In genomic region chr21:17435565-17436543, GRCh38 we compare ENCODE assay signal across 25 cellular contexts.
DNase-seq lines count a peak whose midpoint lies in the region; ATAC-seq, FAIRE-seq and TF ChIP-seq lines count a peak whose summit lies in the region.
"Had no signal": no experiment of that assay in that cellular context is flagged by ENCODE, and none has a peak within 500 bp of the region (broad histone marks: within the 10 kb centered on the region; RNA-seq: fewer than 3 reads in every experiment).

No MANE protein-coding gene starts in this region.

- H2AFZ ChIP-seq in PC-9 (peak overlapping the region; percentile 56; the same call in 1 of the 2 replicates), endothelial cell of umbilical vein (ENCODE audit: low read depth, low read length) (peak overlapping the region; percentile 20)
- H2AFZ ChIP-seq: GM23338 had no signal

- H3K4me2 ChIP-seq in PC-9, result peak overlapping the region; percentile 46
- H3K4me2 ChIP-seq in endothelial cell of umbilical vein (ENCODE audit: insufficient read depth, low read length), result no peak overlapping the region
- H3K4me2 ChIP-seq: BLaER1, GM23338 had no signal

- CTCF ChIA-PET in PC-9 (lab: Charles Lee), result interaction anchor here (0.6 kb wide), 1 partner anchor 25 kb away, joined by 6 read pairs; no protein-coding TSS in a partner anchor
- CTCF ChIA-PET in endothelial cell of umbilical vein (lab: Charles Lee), result interaction anchor here (0.8 to 2.3 kb wide), 8 partner anchors 12 to 119 kb away, joined by 3 to 9 read pairs (median 4); partner anchors contain the start of gene CXADR

- no peak overlapping the region for H3K9ac ChIP-seq in endothelial cell of umbilical vein (replicated peaks; ENCODE audit: extremely low read depth, insufficient read depth, low read length)
- H3K9ac ChIP-seq: BLaER1 had no signal

- H3K27me3 ChIP-seq in PC-9 (ENCODE audit: insufficient read depth, low read depth) (no peaks in the 10 kb centered on the region), endothelial cell of umbilical vein (ENCODE audit: control insufficient read depth in 2 of 2, insufficient read depth in 2 of 2, low read length in 2 of 2) (peaks cover 4 to 6% of the 10 kb centered on the region in 2 experiments)
- H3K27me3 ChIP-seq: BLaER1, Peyer's patch, upper lobe of right lung had no signal

- H3K79me2 ChIP-seq in PC-9 (ENCODE audit: low read depth) (no peaks in the 10 kb centered on the region), endothelial cell of umbilical vein (ENCODE audit: control insufficient read depth, insufficient read depth, low read length) (no peaks in the 10 kb centered on the region)

- DNase-seq in A172 (ENCODE audit: low spot score), result peak; percentile 6
- DNase-seq in PC-9, result peak in 1 of 2 experiments; percentile 88
- DNase-seq in endothelial cell of umbilical vein (ENCODE audit: low read depth, low spot score), result peak; percentile 26
- no peak for DNase-seq in nephron progenitor cell
- DNase-seq in hepatic stellate cell (ENCODE audit: low spot score), result no peak
- no peak for DNase-seq in DMS 273 treated with DMSO at 0.1 percent for 48 hours (lab: John Stamatoyannopoulos, UW)
- no peak for DNase-seq in stimulated activated naive B cell treated with anti-CD40 and anti-IgM and Interleukin-4, amounts not matched to agents 10 μg/mL and 1 μg/mL and 100 μg/mL, for 72 hours
- DNase-seq in HuH-7 (ENCODE audit: low spot score), result no peak
- DNase-seq: activated CD4-positive, alpha-beta T cell treated with anti-CD3 and anti-CD28 coated beads for 1 hour; activated CD8-positive, alpha-beta memory T cell treated with anti-CD3 and anti-CD28 coated beads for 24 hours; GF-D8; NCI-H1417 treated with DMSO at 0.1 percent for 48 hours; NCI-H2171 treated with DMSO at 0.1 percent for 48 hours; occipital lobe; Peyer's patch; right cardiac atrium; upper lobe of right lung had no signal

- no peak for TF ChIP-seq POLR2A in endothelial cell of umbilical vein (IDR thresholded peaks at IDR 0.05; ENCODE audit: low read depth, low read length)

- H3K4me3 Mint-ChIP-seq in nephron progenitor cell, result no peak overlapping the region
- H3K4me3 Mint-ChIP-seq in stimulated activated naive B cell treated with anti-CD40 and anti-IgM and Interleukin-4, amounts not matched to agents 10 μg/mL and 1 μg/mL and 100 μg/mL, for 72 hours, result no peak overlapping the region
- H3K4me3 Mint-ChIP-seq: GM23338; stimulated activated memory B cell treated with anti-CD40 and anti-IgM and Interleukin-4, amounts not matched to agents 10 μg/mL and 1 μg/mL and 100 μg/mL, for 72 hours had no signal

- H3K36me3 ChIP-seq in PC-9 (ENCODE audit: low read depth), result no peaks in the 10 kb centered on the region
- H3K36me3 ChIP-seq in endothelial cell of umbilical vein (ENCODE audit: control insufficient read depth in 2 of 2, extremely low read depth in 1 of 2, insufficient read depth in 2 of 2, low read length in 2 of 2), result no peaks in the 10 kb centered on the region
- H3K36me3 ChIP-seq: BLaER1, Peyer's patch, upper lobe of right lung had no signal

- intact Hi-C loops in PC-9 (cut with micrococcal nuclease; ENCODE audit: unreplicated experiment), result no loop called here
- intact Hi-C loops in endothelial cell of umbilical vein (cut with micrococcal nuclease), result no loop called here

- H3K9me3 ChIP-seq in PC-9 (ENCODE audit: insufficient read depth, low read depth) (no peaks in the 10 kb centered on the region), endothelial cell of umbilical vein (replicated peaks; ENCODE audit: control insufficient read depth, insufficient read depth, low read length) (no peaks in the 10 kb centered on the region)
- H3K9me3 ChIP-seq: BLaER1, Peyer's patch, upper lobe of right lung had no signal

- H3K36me3 Mint-ChIP-seq in nephron progenitor cell (ENCODE audit: low read depth), result no peaks in the 10 kb centered on the region
- H3K36me3 Mint-ChIP-seq in stimulated activated naive B cell treated with anti-CD40 and anti-IgM and Interleukin-4, amounts not matched to agents 10 μg/mL and 1 μg/mL and 100 μg/mL, for 72 hours, result no peaks in the 10 kb centered on the region
- H3K36me3 Mint-ChIP-seq: activated naive CD4-positive, alpha-beta T cell treated with anti-CD3 and anti-CD28 coated beads, Interleukin-2, amount 50 U/mL, for 72 hours; stimulated activated memory B cell treated with anti-CD40 and anti-IgM and Interleukin-4, amounts not matched to agents 10 μg/mL and 1 μg/mL and 100 μg/mL, for 72 hours had no signal

- peak overlapping the region; percentile 97 for H3K27ac Mint-ChIP-seq in nephron progenitor cell
- H3K27ac Mint-ChIP-seq in stimulated activated naive B cell treated with anti-CD40 and anti-IgM and Interleukin-4, amounts not matched to agents 10 μg/mL and 1 μg/mL and 100 μg/mL, for 72 hours, result no peak overlapping the region
- H3K27ac Mint-ChIP-seq: activated naive CD4-positive, alpha-beta T cell treated with anti-CD3 and anti-CD28 coated beads, Interleukin-2, amount 50 U/mL, for 72 hours; GM23338; stimulated activated memory B cell treated with anti-CD40 and anti-IgM and Interleukin-4, amounts not matched to agents 10 μg/mL and 1 μg/mL and 100 μg/mL, for 72 hours had no signal

- H3F3A ChIP-seq in PC-9 (ENCODE audit: insufficient read depth, low read depth), result peaks cover 15% of the 10 kb centered on the region

- BruUV-seq in PC-9 (replicated peaks; lab: Mats Ljungman, UMichigan) (no TSS peak), endothelial cell of umbilical vein (replicated peaks; lab: Mats Ljungman, UMichigan) (no TSS peak)

- no peaks in the 10 kb centered on the region for H3K9me3 Mint-ChIP-seq in nephron progenitor cell
- no peaks in the 10 kb centered on the region for H3K9me3 Mint-ChIP-seq in stimulated activated naive B cell treated with anti-CD40 and anti-IgM and Interleukin-4, amounts not matched to agents 10 μg/mL and 1 μg/mL and 100 μg/mL, for 72 hours
- H3K9me3 Mint-ChIP-seq: activated naive CD4-positive, alpha-beta T cell treated with anti-CD3 and anti-CD28 coated beads, Interleukin-2, amount 50 U/mL, for 72 hours; GM23338; stimulated activated memory B cell treated with anti-CD40 and anti-IgM and Interleukin-4, amounts not matched to agents 10 μg/mL and 1 μg/mL and 100 μg/mL, for 72 hours had no signal

- dilution Hi-C loops in endothelial cell of umbilical vein (cut with MboI; ENCODE audit: extremely low pct_ligation_motif_present, low sequenced_read_pairs), result no loop called here

- H3K27me3 Mint-ChIP-seq in nephron progenitor cell (ENCODE audit: low read depth, poor library complexity), result no peaks in the 10 kb centered on the region
- peaks cover 0 to 8% of the 10 kb centered on the region in 2 donors for H3K27me3 Mint-ChIP-seq in stimulated activated naive B cell treated with anti-CD40 and anti-IgM and Interleukin-4, amounts not matched to agents 10 μg/mL and 1 μg/mL and 100 μg/mL, for 72 hours

- no peaks in the 10 kb centered on the region for H3K9me1 ChIP-seq in endothelial cell of umbilical vein (replicated peaks; ENCODE audit: control insufficient read depth, extremely low read depth, insufficient read depth, low read length)

- no peak overlapping the region for H3K4me3 ChIP-seq in PC-9
- H3K4me3 ChIP-seq in endothelial cell of umbilical vein (replicated peaks in 1 of 3; ENCODE audit: insufficient read depth in 1 of 3, low read depth in 1 of 3, low read length in 3 of 3), result no peak overlapping the region
- H3K4me3 ChIP-seq: BLaER1, coronary artery, GM23338, Peyer's patch, upper lobe of right lung had no signal

- TF ChIP-seq CTCF in PC-9 (conservative IDR thresholded peaks at IDR 0.05), result no peak
- TF ChIP-seq CTCF in endothelial cell of umbilical vein (IDR thresholded peaks at IDR 0.05; ENCODE audit: extremely low read depth in 1 of 2, insufficient read depth in 1 of 2, low read depth in 1 of 2, low read length in 2 of 2), result no peak
- TF ChIP-seq CTCF in nephron progenitor cell (IDR thresholded peaks at IDR 0.05), result no peak

- no peaks in the 10 kb centered on the region for H3K9me2 ChIP-seq in PC-9 (ENCODE audit: insufficient read depth)

- ATAC-seq in stimulated activated naive B cell treated with anti-CD40 and anti-IgM and Interleukin-4, amounts not matched to agents 10 μg/mL and 1 μg/mL and 100 μg/mL, for 72 hours (replicated peaks), result no peak
- ATAC-seq: activated naive CD4-positive, alpha-beta T cell treated with anti-CD3 and anti-CD28 coated beads, Interleukin-2, amount 50 U/mL, for 72 hours; GM23338; stimulated activated memory B cell treated with anti-CD40 and anti-IgM and Interleukin-4, amounts not matched to agents 10 μg/mL and 1 μg/mL and 100 μg/mL, for 72 hours; upper lobe of right lung had no signal

- H3K4me1 ChIP-seq in PC-9 (replicated peaks; ENCODE audit: insufficient read depth) (peaks cover 28% of the 10 kb centered on the region), endothelial cell of umbilical vein (ENCODE audit: control insufficient read depth, extremely low read depth, insufficient read depth, low read length) (peaks cover 6% of the 10 kb centered on the region)
- H3K4me1 ChIP-seq: Peyer's patch, upper lobe of right lung had no signal

- H3K27ac ChIP-seq in PC-9 (peak overlapping the region; percentile 84), endothelial cell of umbilical vein (ENCODE audit: insufficient read depth, low read depth, low read length) (no peak overlapping the region)
- H3K27ac ChIP-seq: BLaER1, coronary artery, Peyer's patch, upper lobe of right lung had no signal

- H3K4me1 Mint-ChIP-seq in nephron progenitor cell, result peaks cover 41% of the 10 kb centered on the region
- H3K4me1 Mint-ChIP-seq in stimulated activated naive B cell treated with anti-CD40 and anti-IgM and Interleukin-4, amounts not matched to agents 10 μg/mL and 1 μg/mL and 100 μg/mL, for 72 hours, result no peaks in the 10 kb centered on the region
- H3K4me1 Mint-ChIP-seq: stimulated activated memory B cell treated with anti-CD40 and anti-IgM and Interleukin-4, amounts not matched to agents 10 μg/mL and 1 μg/mL and 100 μg/mL, for 72 hours had no signal

- POLR2A ChIA-PET in PC-9 (lab: Charles Lee; ENCODE audit: unreplicated experiment), result no interaction called here
- POLR2A ChIA-PET in endothelial cell of umbilical vein (lab: Charles Lee), result no interaction called here

- no peaks in the 10 kb centered on the region for H4K20me1 ChIP-seq in PC-9 (ENCODE audit: insufficient read depth)
- no peaks in the 10 kb centered on the region for H4K20me1 ChIP-seq in endothelial cell of umbilical vein (replicated peaks; ENCODE audit: control insufficient read depth, extremely low read depth, insufficient read depth, low read length)
- H4K20me1 ChIP-seq: BLaER1 had no signal

- peak; percentile 38 for FAIRE-seq in endothelial cell of umbilical vein (lab: Jason Lieb, UNC)
- FAIRE-seq: A204.1, GM12891, HTR-8/SVneo had no signal

TF ChIP-seq in endothelial cell of umbilical vein, 7 proteins besides CTCF, POLR2A, EP300 and RAD21:
- TF ChIP-seq, protein P1, sequence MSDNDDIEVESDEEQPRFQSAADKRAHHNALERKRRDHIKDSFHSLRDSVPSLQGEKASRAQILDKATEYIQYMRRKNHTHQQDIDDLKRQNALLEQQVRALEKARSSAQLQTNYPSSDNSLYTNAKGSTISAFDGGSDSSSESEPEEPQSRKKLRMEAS (IDR thresholded peaks at IDR 0.05; ENCODE audit: insufficient read depth, insufficient read length), result no peak
- TF ChIP-seq MYC (IDR thresholded peaks at IDR 0.05; ENCODE audit: low read depth, low read length), result no peak
- TF ChIP-seq FOS (IDR thresholded peaks at IDR 0.05; ENCODE audit: borderline replicate concordance, insufficient read depth, low read length), result no peak
- TF ChIP-seq GATA2 (IDR thresholded peaks at IDR 0.05; ENCODE audit: insufficient read depth, insufficient read length, low read depth, low read length), result peak; percentile 26
TF ChIP-seq in endothelial cell of umbilical vein: peak in this region for 1.

Comparison
In these comparisons a context has a peak if more than half of its experiments do, and no peak if none do; other contexts are left out.
1. DNase-seq: peak in A172 (single experiment) and endothelial cell of umbilical vein (single experiment); none in nephron progenitor cell (single experiment), hepatic stellate cell (single experiment), DMS 273 treated with DMSO at 0.1 percent for 48 hours (single experiment), stimulated activated naive B cell treated with anti-CD40 and anti-IgM and Interleukin-4, amounts not matched to agents 10 μg/mL and 1 μg/mL and 100 μg/mL, for 72 hours (single experiment) and HuH-7 (single experiment).